Comparison of ENCODE assay signal across 8 cellular contexts in the genomic region with DNA sequence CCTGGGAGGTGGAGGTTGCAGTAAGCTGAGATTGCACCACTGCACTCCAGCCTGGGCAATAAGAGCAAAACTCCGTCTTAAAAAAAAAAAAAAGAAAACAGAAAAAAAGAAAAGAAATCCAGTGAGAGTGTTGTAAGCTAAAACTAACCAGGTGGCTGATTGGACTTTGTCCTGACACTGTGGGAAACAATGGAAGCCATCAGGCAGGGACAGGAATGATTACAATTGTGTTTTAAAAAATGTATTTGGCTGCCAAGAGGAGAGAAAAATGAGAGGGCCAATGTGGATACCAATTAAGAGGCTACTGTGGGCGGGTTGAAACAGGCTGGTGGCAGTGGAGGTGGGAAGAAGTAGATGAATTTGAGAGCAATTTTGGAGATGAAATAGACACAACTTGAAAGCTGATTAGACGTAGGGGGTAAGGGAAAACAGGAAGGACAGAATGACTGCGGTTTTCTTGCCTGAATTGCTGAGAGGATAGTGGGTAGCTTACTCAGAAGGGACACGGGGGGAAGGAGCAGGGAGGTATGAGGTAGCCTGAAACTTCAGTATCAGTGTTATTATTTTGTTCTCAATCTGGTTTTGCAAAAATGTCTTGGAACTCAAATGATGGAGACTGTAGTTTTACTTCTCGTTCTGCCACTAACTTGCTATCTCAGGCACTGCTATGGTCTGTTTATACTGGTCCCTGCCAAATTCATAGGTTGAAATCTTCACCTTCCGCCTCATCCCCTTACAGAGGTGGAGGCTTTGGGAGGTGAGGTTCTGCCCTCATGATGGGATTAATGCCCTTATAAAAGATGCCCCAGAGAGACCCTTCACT. TPM values are rescaled to one million over a fixed set of nuclear protein-coding genes. Genes with fewer than 3 reads are reported as not detected.
DNase-seq lines count a peak whose midpoint lies in the region; ATAC-seq and TF ChIP-seq lines count a peak whose summit lies in the region.

No MANE protein-coding gene starts in this region.

- ATAC-seq in HG03103 (IDR thresholded peaks at IDR 0.05; ENCODE audit: low read depth, unreplicated experiment) (peak; percentile 57), T-cell (replicated peaks in 1 of 4) (peak; percentile 84 to 94 (median 90)), mucosa of descending colon (peak; percentile 58), GM19351 (IDR thresholded peaks at IDR 0.05; ENCODE audit: unreplicated experiment) (no peak)

- TF ChIP-seq CTCF in mucosa of descending colon (IDR thresholded peaks at IDR 0.05), result no peak

- H3K27me3 ChIP-seq in HAP-1 (ENCODE audit: low read depth), result no peaks in the 10 kb centered on the region

- intact Hi-C loops in mucosa of descending colon (cut with DNase I, micrococcal nuclease), result no loop called here

- peaks cover 0 to 7% (median 0%) of the 10 kb centered on the region in 3 donors for H3K9me3 Mint-ChIP-seq in T-cell

- peak overlapping the region; percentile 42 to 62 (median 57) for H3K4me3 Mint-ChIP-seq in T-cell

- H3K9me3 ChIP-seq in mucosa of descending colon, result no peaks in the 10 kb centered on the region
- no peaks in the 10 kb centered on the region for H3K9me3 ChIP-seq in HAP-1

- no peaks in the 10 kb centered on the region for H3K36me3 ChIP-seq in mucosa of descending colon (ENCODE audit: low read depth)
- H3K36me3 ChIP-seq in HAP-1 (replicated peaks), result no peaks in the 10 kb centered on the region

- peaks cover 16 to 74% (median 63%) of the 10 kb centered on the region in 3 donors for H3K4me1 Mint-ChIP-seq in T-cell

- peak; percentile 51 for DNase-seq in GDM1 (lab: John Stamatoyannopoulos, UW)
- peak in 16 of 34 experiments; percentile 15 to 55 (median 29) for DNase-seq in T-cell
- DNase-seq in mucosa of descending colon, result no peak
- no peak for DNase-seq in hypothalamus (lab: John Stamatoyannopoulos, UW)
- no peak for DNase-seq in HAP-1 (ENCODE audit: low spot score in 2 of 2)
- DNase-seq in activated CD4-positive, CD25-positive, alpha-beta regulatory T cell treated with anti-CD3 and anti-CD28 coated beads, Interleukin-2, amount 50 U/mL, for 72 hours, result no peak

- no peaks in the 10 kb centered on the region for H3K36me3 Mint-ChIP-seq in T-cell

- H3K4me3 ChIP-seq in mucosa of descending colon (no peak overlapping the region), HAP-1 (no peak overlapping the region)

- H3K4me1 ChIP-seq in mucosa of descending colon (ENCODE audit: low read depth) (peaks cover 3% of the 10 kb centered on the region), HAP-1 (no peaks in the 10 kb centered on the region)

- POLR2A ChIA-PET in T-cell (lab: Charles Lee), result interaction anchor here (0.6 to 1.0 kb wide), 5 partner anchors 12 to 60 kb away, joined by 3 to 4 read pairs (median 4); no protein-coding TSS in a partner anchor

- CTCF ChIA-PET in T-cell (lab: Charles Lee), result interaction anchor here (1.1 to 1.8 kb wide), 4 partner anchors 13 to 28 kb away, joined by 3 to 10 read pairs (median 6); no protein-coding TSS in a partner anchor

- H3K27me3 Mint-ChIP-seq in T-cell, result no peaks in the 10 kb centered on the region

- peak overlapping the region; percentile 94 to 97 for H3K27ac Mint-ChIP-seq in T-cell

- in situ Hi-C loops in HAP-1 (cut with MboI; ENCODE audit: low sequenced_read_pairs), result no loop called here

RNA-seq across cellular contexts. Expression of gene CHRNA9, which starts 45.6 kb away (rescaled TPM):
- total RNA-seq in T-cell, result under 1 TPM in 3 of 5 donors, not detected in 2; 0.10 to 0.23 (median 0.15) TPM
- not detected for total RNA-seq in mucosa of descending colon
